In the genomic region with DNA sequence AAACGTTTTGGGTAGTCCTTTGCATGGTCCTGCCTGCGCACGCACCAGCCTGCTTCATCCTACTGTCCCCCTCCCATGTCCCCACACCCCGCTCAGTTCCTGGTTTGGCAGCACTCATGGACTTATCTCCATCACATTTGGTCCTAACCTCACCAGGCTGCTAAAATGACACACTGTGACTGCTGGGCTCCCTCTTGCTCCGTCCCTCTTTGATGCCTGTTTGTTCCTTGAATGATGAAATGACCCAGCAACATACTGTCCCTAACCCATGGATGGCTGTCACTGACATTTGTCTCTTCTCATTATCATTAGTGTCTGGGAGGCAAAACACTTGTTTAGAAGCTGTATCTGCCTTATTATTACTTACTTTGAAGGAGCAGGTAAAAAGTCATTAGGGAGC, we compare ENCODE assay signal across 26 cellular contexts.
"Had no signal": no experiment of that assay in that cellular context is flagged by ENCODE, and none has a peak within 500 bp of the region (broad histone marks: within the 10 kb centered on the region; RNA-seq: fewer than 3 reads in every experiment).

No MANE protein-coding gene starts in this region.

- ATAC-seq: natural killer cell; psoas muscle; right cardiac atrium; right lobe of liver; stimulated activated effector memory CD8-positive, alpha-beta T cell treated with anti-CD3 and anti-CD28 coated beads, Interleukin-12 subunit alpha, Interleukin-12 subunit beta, amount 100 ng/mL, for 72 hours; stimulated activated naive CD8-positive, alpha-beta T cell treated with anti-CD3 and anti-CD28 coated beads, Interleukin-15, amount 100 ng/mL, for 72 hours; stimulated activated naive CD8-positive, alpha-beta T cell treated with anti-CD3 and anti-CD28 coated beads, Interleukin-15, Interleukin-2, amounts not matched to agents 100 U/mL and 50 U/mL, for 24 hours; upper lobe of right lung had no signal

- H3K9me3 Mint-ChIP-seq: natural killer cell; nephron; neural progenitor cell; stimulated activated effector memory CD8-positive, alpha-beta T cell treated with anti-CD3 and anti-CD28 coated beads, Interleukin-12 subunit alpha, Interleukin-12 subunit beta, amount 100 ng/mL, for 72 hours; stimulated activated naive CD8-positive, alpha-beta T cell treated with anti-CD3 and anti-CD28 coated beads, Interleukin-15, amount 100 ng/mL, for 72 hours; type B pancreatic cell had no signal

- DNase-seq: natural killer cell; occipital lobe; ovary; posterior cingulate gyrus; psoas muscle; right cardiac atrium; right lobe of liver; sigmoid colon; small intestine; stimulated activated CD4-positive, alpha-beta T cell treated with anti-CD3 and anti-CD28 coated beads, Interleukin-15, amount 100 ng/mL, for 24 hours; stimulated activated CD4-positive, alpha-beta T cell treated with anti-CD3 and anti-CD28 coated beads, Interleukin-2, amount 100 ng/mL, for 24 hours; stimulated activated CD4-positive, alpha-beta T cell treated with anti-CD3 and anti-CD28 coated beads, Interleukin-2, amount 100 ng/mL, for 48 hours; stimulated activated CD4-positive, alpha-beta T cell treated with anti-CD3 and anti-CD28 coated beads, Interleukin-4, amount 100 ng/mL, for 24 hours; stimulated activated naive CD4-positive, alpha-beta T cell; stimulated activated naive CD8-positive, alpha-beta T cell treated with anti-CD3 and anti-CD28 coated beads, Interleukin-15, amount 100 ng/mL, for 72 hours; stimulated activated naive CD8-positive, alpha-beta T cell treated with anti-CD3 and anti-CD28 coated beads, Interleukin-15, Interleukin-2, amounts not matched to agents 100 U/mL and 50 U/mL, for 24 hours; substantia nigra; testis; tibial artery; transverse colon; upper lobe of right lung; uterus had no signal

- H3K27ac Mint-ChIP-seq: natural killer cell; nephron; neural progenitor cell; stimulated activated effector memory CD8-positive, alpha-beta T cell treated with anti-CD3 and anti-CD28 coated beads, Interleukin-12 subunit alpha, Interleukin-12 subunit beta, amount 100 ng/mL, for 72 hours; type B pancreatic cell had no signal

- H3K4me3 Mint-ChIP-seq: natural killer cell; nephron; neural progenitor cell; stimulated activated effector memory CD8-positive, alpha-beta T cell treated with anti-CD3 and anti-CD28 coated beads, Interleukin-12 subunit alpha, Interleukin-12 subunit beta, amount 100 ng/mL, for 72 hours; stimulated activated naive CD8-positive, alpha-beta T cell treated with anti-CD3 and anti-CD28 coated beads, Interleukin-15, amount 100 ng/mL, for 72 hours; type B pancreatic cell had no signal

- H3K27me3 Mint-ChIP-seq: stimulated activated naive CD8-positive, alpha-beta T cell treated with anti-CD3 and anti-CD28 coated beads, Interleukin-15, amount 100 ng/mL, for 72 hours had no signal

- H3K36me3 Mint-ChIP-seq: natural killer cell; neural progenitor cell; stimulated activated effector memory CD8-positive, alpha-beta T cell treated with anti-CD3 and anti-CD28 coated beads, Interleukin-12 subunit alpha, Interleukin-12 subunit beta, amount 100 ng/mL, for 72 hours; type B pancreatic cell had no signal

- H3K4me1 Mint-ChIP-seq: natural killer cell; stimulated activated effector memory CD8-positive, alpha-beta T cell treated with anti-CD3 and anti-CD28 coated beads, Interleukin-12 subunit alpha, Interleukin-12 subunit beta, amount 100 ng/mL, for 72 hours; stimulated activated naive CD8-positive, alpha-beta T cell treated with anti-CD3 and anti-CD28 coated beads, Interleukin-15, amount 100 ng/mL, for 72 hours had no signal
